ENCODE assay signal across 19 cellular contexts in genomic region chr2:233498126-233498525, GRCh38.
"Had no signal": no experiment of that assay in that cellular context is flagged by ENCODE, and none has a peak within 500 bp of the region (broad histone marks: within the 10 kb centered on the region; RNA-seq: fewer than 3 reads in every experiment).

No MANE protein-coding gene starts in this region.

- H3K27ac Mint-ChIP-seq: activated T-cell treated with anti-CD3 and anti-CD28 coated beads, Interleukin-2, amount 50 U/mL, for 72 hours; dendritic cell treated with granulocyte-macrophage colony-stimulating factor and Interleukin-4, amounts not matched to agents 40 ng/mL and 50 ng/mL, for 4 days; stimulated activated naive CD8-positive, alpha-beta T cell treated with anti-CD3 and anti-CD28 coated beads, Interleukin-15, Interleukin-2, amounts not matched to agents 100 ng/mL and 50 ng/mL, for 24 hours had no signal

- H3K27ac ChIP-seq: esophagus squamous epithelium, transverse colon, uterus, VCaP had no signal

- H3K27me3 ChIP-seq: esophagus squamous epithelium, transverse colon, uterus had no signal

- ATAC-seq: activated T-cell treated with anti-CD3 and anti-CD28 coated beads, Interleukin-2, amount 50 U/mL, for 72 hours; left ventricle myocardium superior had no signal

- H3K27me3 Mint-ChIP-seq: dendritic cell treated with granulocyte-macrophage colony-stimulating factor and Interleukin-4, amounts not matched to agents 40 ng/mL and 50 ng/mL, for 4 days; stimulated activated naive CD8-positive, alpha-beta T cell treated with anti-CD3 and anti-CD28 coated beads, Interleukin-15, Interleukin-2, amounts not matched to agents 100 ng/mL and 50 ng/mL, for 24 hours had no signal

- H3K36me3 ChIP-seq: uterus had no signal

- H3K4me1 Mint-ChIP-seq: neural crest cell had no signal

- FAIRE-seq: endothelial cell of umbilical vein had no signal

- H3K4me1 ChIP-seq: uterus had no signal

- H3K4me3 ChIP-seq: esophagus squamous epithelium, transverse colon, uterus had no signal

- H3K4me3 Mint-ChIP-seq: activated T-cell treated with anti-CD3 and anti-CD28 coated beads, Interleukin-2, amount 50 U/mL, for 72 hours; dendritic cell treated with granulocyte-macrophage colony-stimulating factor and Interleukin-4, amounts not matched to agents 40 ng/mL and 50 ng/mL, for 4 days; neural crest cell; stimulated activated naive CD8-positive, alpha-beta T cell treated with anti-CD3 and anti-CD28 coated beads, Interleukin-15, Interleukin-2, amounts not matched to agents 100 ng/mL and 50 ng/mL, for 24 hours had no signal

- DNase-seq: activated CD4-positive, alpha-beta T cell treated with anti-CD3 and anti-CD28 coated beads for 1 hour; activated CD8-positive, alpha-beta memory T cell treated with anti-CD3 and anti-CD28 coated beads for 24 hours; activated CD8-positive, alpha-beta memory T cell treated with anti-CD3 and anti-CD28 coated beads, Interleukin-2, amount 50 U/mL, for 48 hours; activated effector memory CD4-positive, alpha-beta T cell treated with anti-CD3 and anti-CD28 coated beads, Interleukin-2, amount 50 U/mL, for 16 hours; activated naive CD4-positive, alpha-beta T cell treated with anti-CD3 and anti-CD28 coated beads, Interleukin-2, amount 50 U/mL, for 16 hours; activated T-cell treated with anti-CD3 and anti-CD28 coated beads, Interleukin-2, amount 50 U/mL, for 72 hours; effector CD8-positive, alpha-beta T cell; esophagus squamous epithelium; left ventricle myocardium superior; stimulated activated CD4-positive, alpha-beta T cell treated with anti-CD3 and anti-CD28 coated beads, Interleukin-12 subunit alpha, Interleukin-12 subunit beta, amount 100 ng/mL, for 4 hours; stimulated activated CD4-positive, alpha-beta T cell treated with anti-CD3 and anti-CD28 coated beads, Interleukin-1b, Interleukin-23, amount 100 ng/mL, for 48 hours; T1000; transverse colon; uterus had no signal
